In the genomic region with DNA sequence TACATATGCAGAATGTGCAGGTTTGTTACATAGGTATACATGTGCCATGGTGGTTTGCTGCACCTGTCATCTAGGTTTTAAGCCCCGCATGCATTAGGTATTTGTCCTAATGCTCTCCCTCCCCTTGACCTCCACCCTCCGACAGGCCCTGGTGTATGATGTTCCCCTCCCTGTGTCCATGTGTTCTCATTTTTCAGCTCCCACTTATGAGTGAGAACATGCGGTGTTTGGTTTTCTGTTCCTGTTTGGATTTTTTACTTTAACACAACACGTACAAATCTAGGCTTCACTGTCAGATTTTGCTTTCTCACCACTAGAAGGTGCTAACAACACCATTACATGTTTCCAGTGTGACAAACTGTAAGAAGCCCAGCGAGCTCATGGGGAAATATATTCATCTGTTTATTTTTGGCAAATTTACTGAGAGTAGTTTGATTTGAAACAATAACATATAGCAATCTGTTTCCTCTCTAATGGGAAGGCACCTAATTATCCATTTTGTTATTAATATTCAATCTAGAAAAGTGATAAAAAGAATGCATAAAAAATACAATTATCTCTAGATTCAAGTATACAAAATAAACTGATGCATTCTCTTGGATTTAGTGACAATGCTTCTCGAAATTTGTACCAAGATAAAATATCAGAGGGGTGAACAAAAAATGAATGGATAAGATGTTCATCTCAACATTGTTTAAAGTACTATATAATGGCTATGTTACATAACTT, we compare ENCODE assay signal across 8 cellular contexts. TPM values are rescaled to one million over a fixed set of nuclear protein-coding genes. Genes with fewer than 3 reads are reported as not detected.
A peak's percentile ranks its signal among the peaks of the same experiment; 100 is the strongest.
DNase-seq lines count a peak whose midpoint lies in the region; ATAC-seq and TF ChIP-seq lines count a peak whose summit lies in the region.

No MANE protein-coding gene starts in this region.

- H3K27me3 ChIP-seq in esophagus squamous epithelium = no peaks in the 10 kb centered on the region
- no peaks in the 10 kb centered on the region for H3K27me3 ChIP-seq in parathyroid adenoma (ENCODE audit: control insufficient read depth, insufficient read depth, low read length)
- no peaks in the 10 kb centered on the region for H3K27me3 ChIP-seq in MG63

- H3K27ac ChIP-seq in esophagus squamous epithelium = no peak overlapping the region
- no peak overlapping the region for H3K27ac ChIP-seq in parathyroid adenoma

- H3K27me3 Mint-ChIP-seq in T-helper 1 cell treated with Interleukin-12 subunit alpha and Interleukin-12 subunit beta and Interleukin-4 antibody, amounts not matched to agents 30 μg/mL and 1 μg/mL, for 36 hours (ENCODE audit: low read depth) = no peaks in the 10 kb centered on the region

- DNase-seq in activated CD4-positive, CD25-positive, alpha-beta regulatory T cell treated with anti-CD3 and anti-CD28 coated beads, Interleukin-2, amount 50 U/mL, for 72 hours = no peak
- peak; percentile 80 for DNase-seq in HT-29 (ENCODE audit: low spot score)
- no peak for DNase-seq in esophagus squamous epithelium (lab: John Stamatoyannopoulos, UW)
- no peak for DNase-seq in MG63

- H3K4me1 ChIP-seq in esophagus squamous epithelium = peaks cover 0 to 26% (median 6%) of the 10 kb centered on the region in 3 donors
- no peaks in the 10 kb centered on the region for H3K4me1 ChIP-seq in parathyroid adenoma

- WGBS in esophagus squamous epithelium, 2 donors = 8 to 18% methylated on average over 6 of the region's 6 CpGs

- intact Hi-C loops in esophagus squamous epithelium (cut with DNase I) = no loop called here

- TF ChIP-seq CTCF in esophagus squamous epithelium (IDR thresholded peaks at IDR 0.05) (peak; percentile 59 to 83 (median 66)), parathyroid adenoma (IDR thresholded peaks at IDR 0.05) (peak; percentile 44)

- peaks cover 5% of the 10 kb centered on the region for H3K9me3 Mint-ChIP-seq in T-helper 1 cell treated with Interleukin-12 subunit alpha and Interleukin-12 subunit beta and Interleukin-4 antibody, amounts not matched to agents 30 μg/mL and 1 μg/mL, for 36 hours

- ATAC-seq in activated CD4-positive, CD25-positive, alpha-beta regulatory T cell treated with anti-CD3 and anti-CD28 coated beads, Interleukin-2, amount 50 U/mL, for 24 hours = peak; percentile 87 to 89
- ATAC-seq in GM21529 (IDR thresholded peaks at IDR 0.05; ENCODE audit: unreplicated experiment) = peak; percentile 91

- no peak for TF ChIP-seq POLR2A in esophagus squamous epithelium (IDR thresholded peaks at IDR 0.05)

- no peaks in the 10 kb centered on the region for H3K36me3 ChIP-seq in esophagus squamous epithelium
- H3K36me3 ChIP-seq in parathyroid adenoma (ENCODE audit: control insufficient read depth, insufficient read depth, low read length) = no peaks in the 10 kb centered on the region
- no peaks in the 10 kb centered on the region for H3K36me3 ChIP-seq in MG63

- H3K36me3 Mint-ChIP-seq in T-helper 1 cell treated with Interleukin-12 subunit alpha and Interleukin-12 subunit beta and Interleukin-4 antibody, amounts not matched to agents 30 μg/mL and 1 μg/mL, for 36 hours (ENCODE audit: low read depth) = peaks cover 14% of the 10 kb centered on the region

- H3K9me3 ChIP-seq in esophagus squamous epithelium = no peaks in the 10 kb centered on the region
- H3K9me3 ChIP-seq in parathyroid adenoma (ENCODE audit: control insufficient read depth, low read length) = no peaks in the 10 kb centered on the region
- no peaks in the 10 kb centered on the region for H3K9me3 ChIP-seq in MG63

- no peak overlapping the region for H3K9ac ChIP-seq in parathyroid adenoma

- no peaks in the 10 kb centered on the region for H3K79me2 ChIP-seq in parathyroid adenoma

- H2AFZ ChIP-seq in parathyroid adenoma = peak overlapping the region; percentile 50

- H3K27ac Mint-ChIP-seq in T-helper 1 cell treated with Interleukin-12 subunit alpha and Interleukin-12 subunit beta and Interleukin-4 antibody, amounts not matched to agents 30 μg/mL and 1 μg/mL, for 36 hours = peak overlapping the region; percentile 86

- H3K4me3 ChIP-seq in esophagus squamous epithelium (peak overlapping the region in 1 of 4 donors; percentile 33), parathyroid adenoma (ENCODE audit: low read depth, low read length) (no peak overlapping the region), MG63 (no peak overlapping the region)

- H3K4me1 Mint-ChIP-seq in T-helper 1 cell treated with Interleukin-12 subunit alpha and Interleukin-12 subunit beta and Interleukin-4 antibody, amounts not matched to agents 30 μg/mL and 1 μg/mL, for 36 hours (ENCODE audit: low read depth) = peaks cover 27% of the 10 kb centered on the region

- no peak overlapping the region for H3K4me2 ChIP-seq in parathyroid adenoma (ENCODE audit: low read length)

- H3K4me3 Mint-ChIP-seq in T-helper 1 cell treated with Interleukin-12 subunit alpha and Interleukin-12 subunit beta and Interleukin-4 antibody, amounts not matched to agents 30 μg/mL and 1 μg/mL, for 36 hours = peak overlapping the region; percentile 88

RNA-seq across cellular contexts. Expression of a gene that starts 23.2 kb away (rescaled TPM):
- 0.94 and 1.4 TPM in 2 replicates for total RNA-seq in HT-29 (2014; rRNA removed; shearing (Covaris generic))
- 1 to 10 TPM; 2.4 to 6.9 (median 6.0) TPM for total RNA-seq in esophagus squamous epithelium
- total RNA-seq in MG63 (2014; rRNA removed; shearing (Covaris generic); ENCODE audit: low replicate concordance) = 0.59 and 5.2 TPM in 2 replicates

RNA-seq across cellular contexts. Expression of a gene that starts 53.0 kb away (rescaled TPM):
- total RNA-seq in HT-29 (2014; rRNA removed; shearing (Covaris generic)) = 14.8 and 16.1 TPM in 2 replicates
- 10 to 100 TPM; 18.9 to 38.7 (median 26.4) TPM for total RNA-seq in esophagus squamous epithelium
- 35.5 and 130 TPM in 2 replicates for total RNA-seq in MG63 (2014; rRNA removed; shearing (Covaris generic); ENCODE audit: low replicate concordance)
